In genomic region chr7:26195182-26195581, GRCh38 we compare ENCODE assay signal across 10 cellular contexts. TPM values are rescaled to one million over a fixed set of nuclear protein-coding genes. Genes with fewer than 3 reads are reported as not detected.
A peak's percentile ranks its signal among the peaks of the same experiment; 100 is the strongest.
DNase-seq lines count a peak whose midpoint lies in the region; ATAC-seq and TF ChIP-seq lines count a peak whose summit lies in the region.
"Had no signal": no experiment of that assay in that cellular context is flagged by ENCODE, and none has a peak within 500 bp of the region (broad histone marks: within the 10 kb centered on the region; RNA-seq: fewer than 3 reads in every experiment).

No MANE protein-coding gene starts in this region.

- H3K9ac ChIP-seq in colonic mucosa (ENCODE audit: low read depth in 2 of 2, low read length in 2 of 2): no peak overlapping the region

- POLR2A ChIA-PET in activated CD4-positive, alpha-beta T cell treated with anti-CD3 and anti-CD28 coated beads, Interleukin-2, amount 10 ng/mL, durations not matched to agents 7 days and 5 days (lab: Charles Lee): interaction anchor here (0.6 to 0.7 kb wide), 3 partner anchors 60 to 675 kb away, joined by 3 to 6 read pairs (median 4); no protein-coding TSS in a partner anchor

- peaks cover 67% of the 10 kb centered on the region for H3K4me1 Mint-ChIP-seq in activated CD4-positive, alpha-beta T cell treated with anti-CD3 and anti-CD28 coated beads, Interleukin-2, amount 10 ng/mL, durations not matched to agents 7 days and 5 days
- peaks cover 83% of the 10 kb centered on the region for H3K4me1 Mint-ChIP-seq in central memory CD8-positive, alpha-beta T cell
- H3K4me1 Mint-ChIP-seq in osteocyte (ENCODE audit: unreplicated experiment): peaks cover 56% of the 10 kb centered on the region

- no peaks in the 10 kb centered on the region for H3K9me3 ChIP-seq in colonic mucosa
- H3K9me3 ChIP-seq: tibial nerve had no signal

- CTCF ChIA-PET in activated CD4-positive, alpha-beta T cell treated with anti-CD3 and anti-CD28 coated beads, Interleukin-2, amount 10 ng/mL, durations not matched to agents 7 days and 5 days (lab: Charles Lee): interaction anchor here (0.6 to 1.3 kb wide), 3 partner anchors 10 to 102 kb away, joined by 3 to 4 read pairs (median 3); no protein-coding TSS in a partner anchor

- no peak overlapping the region for H3K27ac ChIP-seq in colonic mucosa
- H3K27ac ChIP-seq: tibial nerve had no signal

- H3K27ac Mint-ChIP-seq in activated CD4-positive, alpha-beta T cell treated with anti-CD3 and anti-CD28 coated beads, Interleukin-2, amount 10 ng/mL, durations not matched to agents 7 days and 5 days: peak overlapping the region; percentile 20
- H3K27ac Mint-ChIP-seq in central memory CD8-positive, alpha-beta T cell (ENCODE audit: low read depth): peak overlapping the region; percentile 92
- H3K27ac Mint-ChIP-seq in osteocyte (ENCODE audit: unreplicated experiment): no peak overlapping the region

- H3K27me3 ChIP-seq in colonic mucosa: no peaks in the 10 kb centered on the region
- H3K27me3 ChIP-seq: tibial nerve had no signal

- TF ChIP-seq CTCF in osteocyte (IDR thresholded peaks at IDR 0.05): no peak
- no peak for TF ChIP-seq CTCF in colonic mucosa (IDR thresholded peaks at IDR 0.05)

- H3K4me3 Mint-ChIP-seq in activated CD4-positive, alpha-beta T cell treated with anti-CD3 and anti-CD28 coated beads, Interleukin-2, amount 10 ng/mL, durations not matched to agents 7 days and 5 days: peak overlapping the region; percentile 78
- H3K4me3 Mint-ChIP-seq in central memory CD8-positive, alpha-beta T cell: peak overlapping the region; percentile 100
- peak overlapping the region; percentile 14 for H3K4me3 Mint-ChIP-seq in osteocyte (ENCODE audit: unreplicated experiment)

- no peak overlapping the region for H3K4me3 ChIP-seq in colonic mucosa
- H3K4me3 ChIP-seq: tibial nerve had no signal

- H3K36me3 ChIP-seq in colonic mucosa: peaks cover 47% of the 10 kb centered on the region

- no peak for DNase-seq in activated CD4-positive, alpha-beta T cell treated with anti-CD3 and anti-CD28 coated beads, Interleukin-2, amount 10 ng/mL, durations not matched to agents 7 days and 5 days
- DNase-seq in activated CD4-positive, alpha-beta T cell treated with anti-CD3 and anti-CD28 coated beads, Interleukin-2, amount 50 U/mL, for 48 hours: no peak
- DNase-seq in NAMALWA (ENCODE audit: low spot score) (peak; percentile 48), osteocyte (ENCODE audit: extremely low spot score, unreplicated experiment) (no peak), colonic mucosa (no peak)
- no peak for DNase-seq in central memory CD8-positive, alpha-beta T cell (ENCODE audit: low spot score in 2 of 2)
- DNase-seq: NCI-H1105 treated with DMSO at 0.1 percent for 48 hours had no signal

- intact Hi-C loops in colonic mucosa (cut with DNase I): loop anchor here (5.0 to 10.0 kb wide), 3 partner anchors 103 to 310 kb away; no protein-coding TSS in a partner anchor

- H3K27me3 Mint-ChIP-seq in activated CD4-positive, alpha-beta T cell treated with anti-CD3 and anti-CD28 coated beads, Interleukin-2, amount 10 ng/mL, durations not matched to agents 7 days and 5 days: no peaks in the 10 kb centered on the region
- H3K27me3 Mint-ChIP-seq in central memory CD8-positive, alpha-beta T cell: no peaks in the 10 kb centered on the region
- no peaks in the 10 kb centered on the region for H3K27me3 Mint-ChIP-seq in osteocyte (ENCODE audit: unreplicated experiment)

- no peaks in the 10 kb centered on the region for H3K9me3 Mint-ChIP-seq in activated CD4-positive, alpha-beta T cell treated with anti-CD3 and anti-CD28 coated beads, Interleukin-2, amount 10 ng/mL, durations not matched to agents 7 days and 5 days
- no peaks in the 10 kb centered on the region for H3K9me3 Mint-ChIP-seq in central memory CD8-positive, alpha-beta T cell
- H3K9me3 Mint-ChIP-seq in osteocyte (ENCODE audit: unreplicated experiment): no peaks in the 10 kb centered on the region

- peaks cover 22% of the 10 kb centered on the region for H3K4me1 ChIP-seq in colonic mucosa

- ATAC-seq in central memory CD8-positive, alpha-beta T cell (replicated peaks; ENCODE audit: extremely low read depth, poor library complexity, severe bottlenecking): no peak
- ATAC-seq in GM19467 (IDR thresholded peaks at IDR 0.05; ENCODE audit: unreplicated experiment) (no peak), HG03280 (IDR thresholded peaks at IDR 0.05; ENCODE audit: unreplicated experiment) (no peak)

- peaks cover 94% of the 10 kb centered on the region for H3K36me3 Mint-ChIP-seq in activated CD4-positive, alpha-beta T cell treated with anti-CD3 and anti-CD28 coated beads, Interleukin-2, amount 10 ng/mL, durations not matched to agents 7 days and 5 days (ENCODE audit: low read depth)
- peaks cover 98% of the 10 kb centered on the region for H3K36me3 Mint-ChIP-seq in central memory CD8-positive, alpha-beta T cell (ENCODE audit: insufficient read depth)
- H3K36me3 Mint-ChIP-seq in osteocyte (ENCODE audit: unreplicated experiment): peaks cover 91% of the 10 kb centered on the region

RNA-seq across cellular contexts. Expression of gene HNRNPA2B1, which starts 5.4 kb away (rescaled TPM):
- total RNA-seq in activated CD4-positive, alpha-beta T cell treated with anti-CD3 and anti-CD28 coated beads, Interleukin-2, amount 10 ng/mL, durations not matched to agents 7 days and 5 days: 100 to 1,000 TPM; 649 to 781 TPM
- 484 and 495 TPM in 2 replicates for total RNA-seq in osteocyte
- total RNA-seq in colonic mucosa: 100 to 1,000 TPM; 447 to 769 TPM

RNA-seq across cellular contexts. Expression of gene CBX3, which starts 6.4 kb away (rescaled TPM):
- total RNA-seq in activated CD4-positive, alpha-beta T cell treated with anti-CD3 and anti-CD28 coated beads, Interleukin-2, amount 10 ng/mL, durations not matched to agents 7 days and 5 days: 100 to 1,000 TPM; 217 to 235 TPM
- 133 and 135 TPM in 2 replicates for total RNA-seq in osteocyte
- total RNA-seq in colonic mucosa: 100 to 1,000 TPM; 102 to 135 TPM

RNA-seq across cellular contexts. Expression of gene NFE2L3, which starts 43.2 kb away (rescaled TPM):
- 10 to 100 TPM; 12.0 to 15.3 TPM for total RNA-seq in activated CD4-positive, alpha-beta T cell treated with anti-CD3 and anti-CD28 coated beads, Interleukin-2, amount 10 ng/mL, durations not matched to agents 7 days and 5 days
- total RNA-seq in osteocyte (0.55 and 0.78 TPM in 2 replicates), colonic mucosa (10 to 100 TPM; 12.0 to 13.0 TPM)

Comparison
In these comparisons a context has a peak if more than half of its experiments do, and no peak if none do; other contexts are left out.
1. H3K4me3 Mint-ChIP-seq: peak in every context shown above with its lines; median percentile 100 in central memory CD8-positive, alpha-beta T cell; 78 in activated CD4-positive, alpha-beta T cell treated with anti-CD3 and anti-CD28 coated beads, Interleukin-2, amount 10 ng/mL, durations not matched to agents 7 days and 5 days; 14 in osteocyte.